Comparison of ENCODE assay signal across 1 cellular context in the genomic region with DNA sequence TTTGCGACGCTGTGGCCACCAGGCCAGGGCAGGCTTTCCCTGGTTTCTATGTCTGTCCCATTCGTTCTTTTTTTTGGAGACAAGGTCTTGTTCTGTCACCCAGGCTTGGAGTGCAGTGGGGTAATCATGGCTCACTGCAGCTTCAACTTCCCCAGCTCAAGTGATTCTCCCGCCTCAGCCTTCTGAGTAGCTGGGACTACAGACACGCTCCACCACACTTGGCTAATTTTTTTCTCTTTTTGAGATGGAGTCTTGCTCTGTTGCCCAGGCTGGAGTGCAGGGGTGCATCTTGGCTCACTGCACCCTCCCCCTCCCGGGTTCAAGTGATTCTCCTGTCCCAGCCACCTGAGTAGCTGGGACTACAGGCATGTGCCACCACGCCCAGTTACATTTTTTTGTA.
TF ChIP-seq lines count a peak whose summit lies in the region.

No MANE protein-coding gene starts in this region.

TF ChIP-seq in GM12878, 131 proteins besides CTCF, POLR2A, EP300 and RAD21 (continued from another document):
- TF ChIP-seq MYC (IDR thresholded peaks at IDR 0.05; ENCODE audit: insufficient read depth, insufficient read length, insufficient replicate concordance, low read length, severe bottlenecking) (no peak), ZNF592 (IDR thresholded peaks at IDR 0.05) (no peak), EGR1 (IDR thresholded peaks at IDR 0.05; ENCODE audit: borderline replicate concordance in 1 of 2, low read depth in 2 of 2, low read length in 2 of 2) (no peak), GATAD2B (conservative IDR thresholded peaks at IDR 0.05; ENCODE audit: low read depth) (no peak), WRNIP1 (IDR thresholded peaks at IDR 0.05; ENCODE audit: borderline replicate concordance, low read depth, low read length) (no peak), MEF2A (IDR thresholded peaks at IDR 0.05; ENCODE audit: insufficient read depth, low read depth, low read length) (no peak), SIN3A (IDR thresholded peaks at IDR 0.05; ENCODE audit: low read depth, low read length) (no peak), ZNF622 (IDR thresholded peaks at IDR 0.05) (no peak), PML (IDR thresholded peaks at IDR 0.05; ENCODE audit: low read length) (no peak)
- TF ChIP-seq, protein P1, sequence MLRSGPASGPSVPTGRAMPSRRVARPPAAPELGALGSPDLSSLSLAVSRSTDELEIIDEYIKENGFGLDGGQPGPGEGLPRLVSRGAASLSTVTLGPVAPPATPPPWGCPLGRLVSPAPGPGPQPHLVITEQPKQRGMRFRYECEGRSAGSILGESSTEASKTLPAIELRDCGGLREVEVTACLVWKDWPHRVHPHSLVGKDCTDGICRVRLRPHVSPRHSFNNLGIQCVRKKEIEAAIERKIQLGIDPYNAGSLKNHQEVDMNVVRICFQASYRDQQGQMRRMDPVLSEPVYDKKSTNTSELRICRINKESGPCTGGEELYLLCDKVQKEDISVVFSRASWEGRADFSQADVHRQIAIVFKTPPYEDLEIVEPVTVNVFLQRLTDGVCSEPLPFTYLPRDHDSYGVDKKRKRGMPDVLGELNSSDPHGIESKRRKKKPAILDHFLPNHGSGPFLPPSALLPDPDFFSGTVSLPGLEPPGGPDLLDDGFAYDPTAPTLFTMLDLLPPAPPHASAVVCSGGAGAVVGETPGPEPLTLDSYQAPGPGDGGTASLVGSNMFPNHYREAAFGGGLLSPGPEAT (IDR thresholded peaks at IDR 0.05; ENCODE audit: low read depth) = no peak
- TF ChIP-seq, protein P2, sequence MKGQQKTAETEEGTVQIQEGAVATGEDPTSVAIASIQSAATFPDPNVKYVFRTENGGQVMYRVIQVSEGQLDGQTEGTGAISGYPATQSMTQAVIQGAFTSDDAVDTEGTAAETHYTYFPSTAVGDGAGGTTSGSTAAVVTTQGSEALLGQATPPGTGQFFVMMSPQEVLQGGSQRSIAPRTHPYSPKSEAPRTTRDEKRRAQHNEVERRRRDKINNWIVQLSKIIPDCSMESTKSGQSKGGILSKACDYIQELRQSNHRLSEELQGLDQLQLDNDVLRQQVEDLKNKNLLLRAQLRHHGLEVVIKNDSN (IDR thresholded peaks at IDR 0.05; ENCODE audit: borderline replicate concordance, extremely low read length, insufficient read depth, low read depth, low read length) = no peak
